Comparison of ENCODE assay signal across 21 cellular contexts in genomic region chr2:241003830-241004564, GRCh38. TPM values are rescaled to one million over a fixed set of nuclear protein-coding genes. Genes with fewer than 3 reads are reported as not detected.
A peak's percentile ranks its signal among the peaks of the same experiment; 100 is the strongest.
DNase-seq lines count a peak whose midpoint lies in the region; ATAC-seq, FAIRE-seq and TF ChIP-seq lines count a peak whose summit lies in the region.
"Had no signal": no experiment of that assay in that cellular context is flagged by ENCODE, and none has a peak within 500 bp of the region (broad histone marks: within the 10 kb centered on the region; RNA-seq: fewer than 3 reads in every experiment).

No MANE protein-coding gene starts in this region.

- POLR2A ChIA-PET in activated CD4-positive, alpha-beta T cell treated with anti-CD3 and anti-CD28 coated beads, Interleukin-2, amount 10 ng/mL, durations not matched to agents 7 days and 5 days (lab: Charles Lee): no interaction called here
- POLR2A ChIA-PET in activated CD4-positive, alpha-beta T cell treated with anti-CD3 and anti-CD28 coated beads for 36 hours (lab: Charles Lee): no interaction called here

- peaks cover 22% of the 10 kb centered on the region for H3K9me3 Mint-ChIP-seq in activated CD4-positive, alpha-beta T cell treated with anti-CD3 and anti-CD28 coated beads, Interleukin-2, amount 10 ng/mL, durations not matched to agents 7 days and 5 days
- peaks cover 22% of the 10 kb centered on the region for H3K9me3 Mint-ChIP-seq in activated CD4-positive, alpha-beta T cell treated with anti-CD3 and anti-CD28 coated beads for 36 hours (ENCODE audit: low read depth)

- no peak overlapping the region for H3K27ac Mint-ChIP-seq in activated CD4-positive, alpha-beta T cell treated with anti-CD3 and anti-CD28 coated beads, Interleukin-2, amount 10 ng/mL, durations not matched to agents 7 days and 5 days
- H3K27ac Mint-ChIP-seq in activated CD4-positive, alpha-beta T cell treated with anti-CD3 and anti-CD28 coated beads for 36 hours: no peak overlapping the region
- no peak overlapping the region for H3K27ac Mint-ChIP-seq in T-helper 17 cell
- H3K27ac Mint-ChIP-seq: B cell; CD4-positive, CD25-positive, alpha-beta regulatory T cell had no signal

- H3K9me3 ChIP-seq in BLaER1 (peaks cover 35% of the 10 kb centered on the region), T-helper 17 cell (ENCODE audit: control insufficient read depth, low read length, poor library complexity, severe bottlenecking) (peaks cover 3% of the 10 kb centered on the region), pancreas (no peaks in the 10 kb centered on the region), spleen (peaks cover 10 to 38% (median 34%) of the 10 kb centered on the region in 8 donors)

- H3K9ac ChIP-seq in BLaER1: no peak overlapping the region

- no peak overlapping the region for H3K4me2 ChIP-seq in BLaER1

- CTCF ChIA-PET in activated CD4-positive, alpha-beta T cell treated with anti-CD3 and anti-CD28 coated beads, Interleukin-2, amount 10 ng/mL, durations not matched to agents 7 days and 5 days (lab: Charles Lee): no interaction called here
- CTCF ChIA-PET in activated CD4-positive, alpha-beta T cell treated with anti-CD3 and anti-CD28 coated beads for 36 hours (lab: Charles Lee): no interaction called here

- no peak for TF ChIP-seq CTCF in pancreas (IDR thresholded peaks at IDR 0.05)
- TF ChIP-seq CTCF in spleen (IDR thresholded peaks at IDR 0.05 in 8 of 11, conservative IDR thresholded peaks at IDR 0.05 in 3 of 11): no peak

- intact Hi-C loops in activated CD4-positive, alpha-beta T cell treated with anti-CD3 and anti-CD28 coated beads for 36 hours (cut with DNase I, micrococcal nuclease): no loop called here
- intact Hi-C loops in pancreas (cut with DNase I) (no loop called here), spleen (cut with DNase I; ENCODE audit: low total_unique reads) (no loop called here)

- no peak for ATAC-seq in activated CD4-positive, alpha-beta T cell treated with anti-CD3 and anti-CD28 coated beads for 36 hours
- no peak for ATAC-seq in T-helper 17 cell
- ATAC-seq in pancreas: no peak
- ATAC-seq in HG02588 (IDR thresholded peaks at IDR 0.05; ENCODE audit: unreplicated experiment): no peak
- ATAC-seq: GM12878 had no signal

- H3K27ac ChIP-seq in BLaER1 (no peak overlapping the region), pancreas (no peak overlapping the region), spleen (no peak overlapping the region)
- H3K27ac ChIP-seq: 22Rv1 had no signal

- H3K4me3 Mint-ChIP-seq in activated CD4-positive, alpha-beta T cell treated with anti-CD3 and anti-CD28 coated beads, Interleukin-2, amount 10 ng/mL, durations not matched to agents 7 days and 5 days: no peak overlapping the region
- no peak overlapping the region for H3K4me3 Mint-ChIP-seq in activated CD4-positive, alpha-beta T cell treated with anti-CD3 and anti-CD28 coated beads for 36 hours
- peak overlapping the region; percentile 1 for H3K4me3 Mint-ChIP-seq in T-helper 17 cell
- H3K4me3 Mint-ChIP-seq: B cell had no signal

- peaks cover 14% of the 10 kb centered on the region for H4K20me1 ChIP-seq in BLaER1

- 95 to 100% methylated on average over 1 of the region's 1 CpG for WGBS in pancreas, 2 donors
- 82 to 100% (median 94%) methylated on average over 1 of the region's 1 CpG for WGBS in spleen, 5 donors

- peaks cover 7% of the 10 kb centered on the region for H3K4me1 Mint-ChIP-seq in activated CD4-positive, alpha-beta T cell treated with anti-CD3 and anti-CD28 coated beads, Interleukin-2, amount 10 ng/mL, durations not matched to agents 7 days and 5 days
- H3K4me1 Mint-ChIP-seq in activated CD4-positive, alpha-beta T cell treated with anti-CD3 and anti-CD28 coated beads for 36 hours: peaks cover 8% of the 10 kb centered on the region
- peaks cover 9% of the 10 kb centered on the region for H3K4me1 Mint-ChIP-seq in T-helper 17 cell

- H3K4me3 ChIP-seq in BLaER1: peak overlapping the region; percentile 23; the same call in 1 of the 2 replicates
- H3K4me3 ChIP-seq in pancreas: no peak overlapping the region
- H3K4me3 ChIP-seq in spleen: no peak overlapping the region
- H3K4me3 ChIP-seq: GM12878 had no signal

- DNase-seq in activated CD4-positive, alpha-beta T cell treated with anti-CD3 and anti-CD28 coated beads, Interleukin-2, amount 10 ng/mL, durations not matched to agents 7 days and 5 days: peak; percentile 1
- no peak for DNase-seq in activated CD4-positive, alpha-beta T cell treated with anti-CD3 and anti-CD28 coated beads for 36 hours
- DNase-seq in T-helper 17 cell (no peak), pancreas (no peak), NCI-H524 (lab: John Stamatoyannopoulos, UW) (no peak), spleen (no peak)
- DNase-seq: Caco-2; CD4-positive, CD25-positive, alpha-beta regulatory T cell; GOT3; KBM-7; NCI-H1105 treated with DMSO at 0.1 percent for 48 hours; NCI-H1694; NCI-H2107; NCI-H2227 treated with DMSO at 0.1 percent for 48 hours; NCI-H524 treated with DMSO at 0.1 percent for 48 hours; SHP77 had no signal

- TF ChIP-seq POLR2A in spleen (IDR thresholded peaks at IDR 0.05): no peak

- peaks cover 34% of the 10 kb centered on the region for H3K4me1 ChIP-seq in BLaER1
- H3K4me1 ChIP-seq in pancreas: peaks cover 0 to 5% (median 0%) of the 10 kb centered on the region in 3 donors
- H3K4me1 ChIP-seq in spleen: peaks cover under 1 to 45% (median 19%) of the 10 kb centered on the region in 6 donors
- H3K4me1 ChIP-seq: Caco-2 had no signal

- H3K27me3 ChIP-seq in BLaER1 (peaks cover 20% of the 10 kb centered on the region), pancreas (no peaks in the 10 kb centered on the region), spleen (replicated peaks in 1 of 7) (peaks cover 0 to 39% (median 5%) of the 10 kb centered on the region in 7 donors)

- peaks cover 25% of the 10 kb centered on the region for H3K27me3 Mint-ChIP-seq in activated CD4-positive, alpha-beta T cell treated with anti-CD3 and anti-CD28 coated beads, Interleukin-2, amount 10 ng/mL, durations not matched to agents 7 days and 5 days
- H3K27me3 Mint-ChIP-seq in activated CD4-positive, alpha-beta T cell treated with anti-CD3 and anti-CD28 coated beads for 36 hours: peaks cover 8% of the 10 kb centered on the region
- H3K27me3 Mint-ChIP-seq in T-helper 17 cell: peaks cover 16% of the 10 kb centered on the region

- FAIRE-seq in pancreas (lab: Jason Lieb, UNC): peak; percentile 60
- FAIRE-seq: GM12878 had no signal

- H3K36me3 Mint-ChIP-seq in activated CD4-positive, alpha-beta T cell treated with anti-CD3 and anti-CD28 coated beads, Interleukin-2, amount 10 ng/mL, durations not matched to agents 7 days and 5 days (ENCODE audit: low read depth): peaks cover 3% of the 10 kb centered on the region
- peaks cover 8% of the 10 kb centered on the region for H3K36me3 Mint-ChIP-seq in activated CD4-positive, alpha-beta T cell treated with anti-CD3 and anti-CD28 coated beads for 36 hours (ENCODE audit: low read depth)
- peaks cover 7% of the 10 kb centered on the region for H3K36me3 Mint-ChIP-seq in T-helper 17 cell (ENCODE audit: low read depth)
- H3K36me3 Mint-ChIP-seq: CD4-positive, CD25-positive, alpha-beta regulatory T cell had no signal

- H3K36me3 ChIP-seq in BLaER1 (0 out of 2 replicates have a peak, but pooled peaks cover 6% of the 10 kb centered on the region), pancreas (no peaks in the 10 kb centered on the region), spleen (peaks cover 0 to 17% (median 8%) of the 10 kb centered on the region in 6 donors)

RNA-seq across cellular contexts. Expression of gene SNED1, which starts 5.6 kb away (rescaled TPM):
- 1 to 10 TPM; 6.1 to 8.6 TPM for total RNA-seq in activated CD4-positive, alpha-beta T cell treated with anti-CD3 and anti-CD28 coated beads, Interleukin-2, amount 10 ng/mL, durations not matched to agents 7 days and 5 days
- under 1 TPM; 0.69 to 0.78 TPM for total RNA-seq in activated CD4-positive, alpha-beta T cell treated with anti-CD3 and anti-CD28 coated beads for 36 hours
- total RNA-seq in T-helper 17 cell (10 to 100 TPM; 42.0 to 72.1 TPM), pancreas (10 to 100 TPM in 2 of 6 donors, 1 to 10 TPM in 4; 6.6 to 19.2 (median 9.6) TPM), spleen (10 to 100 TPM; 41.2 to 85.3 (median 66.2) TPM)
- polyA plus RNA-seq in pancreas (10 to 100 TPM; 12.9 to 13.2 TPM), spleen (1 to 10 TPM; 2.6 to 9.5 (median 4.6) TPM)
- total RNA-seq: Caco-2 had no signal

Comparison
In these comparisons a context has a peak if more than half of its experiments do, and no peak if none do; other contexts are left out.
1. RNA of gene SNED1, which starts 5.6 kb away (total RNA-seq): 42.0 to 72.1 TPM in T-helper 17 cell, 41.2 to 85.3 TPM in spleen, 6.6 to 19.2 TPM in pancreas and 6.1 to 8.6 TPM in activated CD4-positive, alpha-beta T cell treated with anti-CD3 and anti-CD28 coated beads, Interleukin-2, amount 10 ng/mL, durations not matched to agents 7 days and 5 days; 0.69 to 0.78 TPM in activated CD4-positive, alpha-beta T cell treated with anti-CD3 and anti-CD28 coated beads for 36 hours; every median in the first group is over 4 times any median in the second.